Comparison of ENCODE assay signal across 26 cellular contexts in genomic region chr5:131405674-131406073, GRCh38.
DNase-seq lines count a peak whose midpoint lies in the region; ATAC-seq and TF ChIP-seq lines count a peak whose summit lies in the region.
"Had no signal": no experiment of that assay in that cellular context is flagged by ENCODE, and none has a peak within 500 bp of the region (broad histone marks: within the 10 kb centered on the region; RNA-seq: fewer than 3 reads in every experiment).

No MANE protein-coding gene starts in this region.

- H3K36me3 Mint-ChIP-seq in activated naive CD4-positive, alpha-beta T cell treated with anti-CD3 and anti-CD28 coated beads, Interleukin-2, amount 10 ng/mL, durations not matched to agents 7 days and 5 days = peaks cover 86% of the 10 kb centered on the region
- H3K36me3 Mint-ChIP-seq in activated CD4-positive, alpha-beta memory T cell treated with anti-CD3 and anti-CD28 coated beads for 36 hours = peaks cover 72% of the 10 kb centered on the region
- H3K36me3 Mint-ChIP-seq in endodermal cell (ENCODE audit: low read depth) = peaks cover 60% of the 10 kb centered on the region
- H3K36me3 Mint-ChIP-seq in type B pancreatic cell = peaks cover 55% of the 10 kb centered on the region

- peaks cover 17% of the 10 kb centered on the region for H3K9me3 Mint-ChIP-seq in activated naive CD4-positive, alpha-beta T cell treated with anti-CD3 and anti-CD28 coated beads, Interleukin-2, amount 10 ng/mL, durations not matched to agents 7 days and 5 days
- peaks cover 19% of the 10 kb centered on the region for H3K9me3 Mint-ChIP-seq in activated CD4-positive, alpha-beta memory T cell treated with anti-CD3 and anti-CD28 coated beads for 36 hours
- H3K9me3 Mint-ChIP-seq in endodermal cell = peaks cover 19% of the 10 kb centered on the region
- peaks cover 8% of the 10 kb centered on the region for H3K9me3 Mint-ChIP-seq in type B pancreatic cell

- no peaks in the 10 kb centered on the region for H3K27me3 Mint-ChIP-seq in activated naive CD4-positive, alpha-beta T cell treated with anti-CD3 and anti-CD28 coated beads, Interleukin-2, amount 10 ng/mL, durations not matched to agents 7 days and 5 days
- H3K27me3 Mint-ChIP-seq in activated CD4-positive, alpha-beta memory T cell treated with anti-CD3 and anti-CD28 coated beads for 36 hours = no peaks in the 10 kb centered on the region
- H3K27me3 Mint-ChIP-seq in endodermal cell (ENCODE audit: insufficient read depth) (no peaks in the 10 kb centered on the region), type B pancreatic cell (no peaks in the 10 kb centered on the region)
- H3K27me3 Mint-ChIP-seq: dendritic cell treated with granulocyte-macrophage colony-stimulating factor and Interleukin-4, amounts not matched to agents 40 ng/mL and 50 ng/mL, for 4 days had no signal

- no peaks in the 10 kb centered on the region for H3K27me3 ChIP-seq in endodermal cell (ENCODE audit: control insufficient read depth, insufficient read depth, low read length, poor library complexity, severe bottlenecking)
- H3K27me3 ChIP-seq: adrenal gland, breast epithelium, foreskin keratinocyte, ovary, right lobe of liver had no signal

- WGBS in endodermal cell (ENCODE audit: insufficient coverage in 1 of 2, insufficient read length in 1 of 2), 2 experiments = 89 to 100% methylated on average over 1 to 2 of the region's 2 CpGs

- no peak for TF ChIP-seq CTCF in endodermal cell (conservative IDR thresholded peaks at IDR 0.05)
- no peak for TF ChIP-seq CTCF in type B pancreatic cell (conservative IDR thresholded peaks at IDR 0.05)

- no peak overlapping the region for H3K9ac ChIP-seq in endodermal cell (ENCODE audit: extremely low read depth, low read length, poor library complexity, severe bottlenecking)
- H3K9ac ChIP-seq: GM23248 had no signal

- H3K27ac ChIP-seq in endodermal cell (ENCODE audit: low read depth, low read length) = no peak overlapping the region
- H3K27ac ChIP-seq: adrenal gland, breast epithelium, foreskin keratinocyte, GM23248, HL-60, ovary, right lobe of liver had no signal

- CTCF ChIA-PET in activated naive CD4-positive, alpha-beta T cell treated with anti-CD3 and anti-CD28 coated beads, Interleukin-2, amount 10 ng/mL, durations not matched to agents 7 days and 5 days (lab: Charles Lee) = interaction anchor here (1.4 kb wide), 1 partner anchor 9 kb away, joined by 3 read pairs; no protein-coding TSS in a partner anchor
- CTCF ChIA-PET in activated CD4-positive, alpha-beta memory T cell treated with anti-CD3 and anti-CD28 coated beads for 36 hours (lab: Charles Lee) = interaction anchor here (1.1 to 1.4 kb wide), 3 partner anchors 11 to 24 kb away, joined by 3 read pairs; no protein-coding TSS in a partner anchor

- H3K36me3 ChIP-seq in endodermal cell (ENCODE audit: control insufficient read depth, insufficient read depth, low read length) = peaks cover 52% of the 10 kb centered on the region
- H3K36me3 ChIP-seq: breast epithelium, ovary, right lobe of liver had no signal

- no peaks in the 10 kb centered on the region for H3K4me1 ChIP-seq in endodermal cell (ENCODE audit: control insufficient read depth, insufficient read depth, low read length)
- H3K4me1 ChIP-seq: adrenal gland, breast epithelium, foreskin keratinocyte had no signal

- POLR2A ChIA-PET in activated CD4-positive, alpha-beta memory T cell treated with anti-CD3 and anti-CD28 coated beads for 36 hours (lab: Charles Lee) = interaction anchor here (1.0 kb wide), 1 partner anchor 9 kb away, joined by 3 read pairs; no protein-coding TSS in a partner anchor

- peak overlapping the region; percentile 5 for H3K27ac Mint-ChIP-seq in activated naive CD4-positive, alpha-beta T cell treated with anti-CD3 and anti-CD28 coated beads, Interleukin-2, amount 10 ng/mL, durations not matched to agents 7 days and 5 days
- peak overlapping the region; percentile 55 for H3K27ac Mint-ChIP-seq in activated CD4-positive, alpha-beta memory T cell treated with anti-CD3 and anti-CD28 coated beads for 36 hours
- H3K27ac Mint-ChIP-seq in endodermal cell (peak overlapping the region; percentile 31), type B pancreatic cell (peak overlapping the region; percentile 15)
- H3K27ac Mint-ChIP-seq: dendritic cell treated with granulocyte-macrophage colony-stimulating factor and Interleukin-4, amounts not matched to agents 40 ng/mL and 50 ng/mL, for 4 days had no signal

- DNase-seq in activated naive CD4-positive, alpha-beta T cell treated with anti-CD3 and anti-CD28 coated beads, Interleukin-2, amount 10 ng/mL, durations not matched to agents 7 days and 5 days = no peak
- no peak for DNase-seq in activated naive CD4-positive, alpha-beta T cell treated with anti-CD3 and anti-CD28 coated beads, Interleukin-2, amount 50 U/mL, for 16 hours
- no peak for DNase-seq in activated CD4-positive, alpha-beta memory T cell treated with anti-CD3 and anti-CD28 coated beads for 36 hours
- DNase-seq in endodermal cell (no peak), type B pancreatic cell (ENCODE audit: extremely low spot score, unreplicated experiment) (no peak), A172 (ENCODE audit: low spot score) (no peak), midbrain (lab: John Stamatoyannopoulos, UW) (no peak)
- DNase-seq: activated CD4-positive, alpha-beta T cell treated with anti-CD3 and anti-CD28 coated beads, Interleukin-2, amount 50 U/mL, for 1 hour; activated T-cell treated with anti-CD3 and anti-CD28 coated beads, Interleukin-2, amount 50 U/mL, for 1 hour; adrenal gland; DMS79 treated with DMSO at 0.1 percent for 48 hours; foreskin keratinocyte; GM23248; hypothalamus; islet precursor cell; NCI-H1417 treated with DMSO at 0.1 percent for 48 hours; NCI-H2171; ovary; right lobe of liver; stimulated activated CD8-positive, alpha-beta memory T cell treated with anti-CD3 and anti-CD28 coated beads, Interleukin-4, amount 100 ng/mL, for 48 hours had no signal

- no peak for ATAC-seq in HG03460 (IDR thresholded peaks at IDR 0.05; ENCODE audit: unreplicated experiment)
- ATAC-seq: foreskin keratinocyte, right lobe of liver, Right ventricle myocardium inferior had no signal

- peaks cover 16% of the 10 kb centered on the region for H3K9me3 ChIP-seq in endodermal cell (ENCODE audit: control insufficient read depth, low read length)
- H3K9me3 ChIP-seq: ovary, right lobe of liver had no signal

- H3K4me3 ChIP-seq in endodermal cell (ENCODE audit: low read length) = no peak overlapping the region
- H3K4me3 ChIP-seq: adrenal gland, breast epithelium, GM23248, lung, ovary, right lobe of liver had no signal

- no peak overlapping the region for H3K4me3 Mint-ChIP-seq in activated naive CD4-positive, alpha-beta T cell treated with anti-CD3 and anti-CD28 coated beads, Interleukin-2, amount 10 ng/mL, durations not matched to agents 7 days and 5 days
- H3K4me3 Mint-ChIP-seq in activated CD4-positive, alpha-beta memory T cell treated with anti-CD3 and anti-CD28 coated beads for 36 hours = no peak overlapping the region
- H3K4me3 Mint-ChIP-seq in endodermal cell (no peak overlapping the region), type B pancreatic cell (no peak overlapping the region)
- H3K4me3 Mint-ChIP-seq: dendritic cell treated with granulocyte-macrophage colony-stimulating factor and Interleukin-4, amounts not matched to agents 40 ng/mL and 50 ng/mL, for 4 days had no signal

- intact Hi-C loops in activated CD4-positive, alpha-beta memory T cell treated with anti-CD3 and anti-CD28 coated beads for 36 hours (cut with micrococcal nuclease) = no loop called here

- H3K4me1 Mint-ChIP-seq in activated naive CD4-positive, alpha-beta T cell treated with anti-CD3 and anti-CD28 coated beads, Interleukin-2, amount 10 ng/mL, durations not matched to agents 7 days and 5 days = peaks cover 2% of the 10 kb centered on the region
- H3K4me1 Mint-ChIP-seq in activated CD4-positive, alpha-beta memory T cell treated with anti-CD3 and anti-CD28 coated beads for 36 hours (ENCODE audit: low read depth) = peaks cover 13% of the 10 kb centered on the region
- H3K4me1 Mint-ChIP-seq in endodermal cell (peaks cover 5% of the 10 kb centered on the region), type B pancreatic cell (ENCODE audit: unreplicated experiment) (no peaks in the 10 kb centered on the region)

Comparison
In these comparisons a context has a peak if more than half of its experiments do, and no peak if none do; other contexts are left out.
1. H3K27ac Mint-ChIP-seq: peak in every context shown above with its lines; median percentile 55 in activated CD4-positive, alpha-beta memory T cell treated with anti-CD3 and anti-CD28 coated beads for 36 hours; 31 in endodermal cell; 15 in type B pancreatic cell; 5 in activated naive CD4-positive, alpha-beta T cell treated with anti-CD3 and anti-CD28 coated beads, Interleukin-2, amount 10 ng/mL, durations not matched to agents 7 days and 5 days.